ENCODE assay signal across 22 cellular contexts in genomic region chr1:29234471-29234870, GRCh38.
"Had no signal": no experiment of that assay in that cellular context is flagged by ENCODE, and none has a peak within 500 bp of the region (broad histone marks: within the 10 kb centered on the region; RNA-seq: fewer than 3 reads in every experiment).

No MANE protein-coding gene starts in this region.

- H3K27ac ChIP-seq: breast epithelium, colonic mucosa, dorsolateral prefrontal cortex, left lung, right lobe of liver, transverse colon, uterus had no signal

- H3K27me3 ChIP-seq: breast epithelium, dorsolateral prefrontal cortex, right lobe of liver, uterus had no signal

- H3K4me3 ChIP-seq: breast epithelium, colonic mucosa, dorsolateral prefrontal cortex, left lung, right lobe of liver, transverse colon, uterus had no signal

- DNase-seq: activated B cell treated with CpG ODN at 0.5 μM for 24 hours; activated CD4-positive, alpha-beta T cell treated with anti-CD3 and anti-CD28 coated beads for 36 hours; activated CD4-positive, alpha-beta T cell treated with anti-CD3 and anti-CD28 coated beads, Interleukin-2, amount 50 U/mL, for 48 hours; activated CD8-positive, alpha-beta memory T cell treated with anti-CD3 and anti-CD28 coated beads, Interleukin-2, amount 50 U/mL, for 48 hours; activated naive CD4-positive, alpha-beta T cell; activated naive CD8-positive, alpha-beta T cell treated with anti-CD3 and anti-CD28 coated beads, Interleukin-2, amount 10 ng/mL, durations not matched to agents 7 days and 5 days; activated T-cell treated with anti-CD3 and anti-CD28 coated beads, Interleukin-2, amount 50 U/mL, for 4 hours; amniotic stem cell; colonic mucosa; dorsolateral prefrontal cortex; effector memory CD8-positive, alpha-beta T cell; foreskin melanocyte; kidney glomerular epithelial cell; left lung; natural killer cell; right lobe of liver; small intestine; stimulated activated naive B cell treated with anti-CD40 and anti-IgM and Interleukin-4, amounts not matched to agents 10 μg/mL and 1 μg/mL and 100 μg/mL, for 72 hours; transverse colon; uterus had no signal

- H3K9me3 ChIP-seq: breast epithelium, colonic mucosa, left lung, right lobe of liver, transverse colon, uterus had no signal

- FAIRE-seq: endothelial cell of umbilical vein, small intestine had no signal

- H3K36me3 ChIP-seq: breast epithelium, colonic mucosa, left lung, right lobe of liver, transverse colon, uterus had no signal
